Comparison of ENCODE assay signal across 21 cellular contexts in genomic region chr18:10042492-10042891, GRCh38.
DNase-seq lines count a peak whose midpoint lies in the region; ATAC-seq and TF ChIP-seq lines count a peak whose summit lies in the region.
"Had no signal": no experiment of that assay in that cellular context is flagged by ENCODE, and none has a peak within 500 bp of the region (broad histone marks: within the 10 kb centered on the region; RNA-seq: fewer than 3 reads in every experiment).

No MANE protein-coding gene starts in this region.

- H3K4me3 ChIP-seq in left ventricle myocardium inferior (no peak overlapping the region), suprapubic skin (no peak overlapping the region)
- H3K4me3 ChIP-seq in CD4-positive, alpha-beta memory T cell (ENCODE audit: low read length in 2 of 2): no peak overlapping the region
- H3K4me3 ChIP-seq: BLaER1, MG63 had no signal

- 93% methylated on average over 5 of the region's 5 CpGs for WGBS in suprapubic skin

- H3K4me1 ChIP-seq in left ventricle myocardium inferior (peaks cover 24% of the 10 kb centered on the region), suprapubic skin (peaks cover 33% of the 10 kb centered on the region)
- no peaks in the 10 kb centered on the region for H3K4me1 ChIP-seq in CD4-positive, alpha-beta memory T cell (ENCODE audit: insufficient read depth, low read length)
- H3K4me1 ChIP-seq: BLaER1 had no signal

- peaks cover 0 to 3% of the 10 kb centered on the region in 2 donors for H3K36me3 Mint-ChIP-seq in CD4-positive, alpha-beta memory T cell
- H3K36me3 Mint-ChIP-seq: CD8-positive, alpha-beta memory T cell had no signal

- intact Hi-C loops in left ventricle myocardium inferior (cut with micrococcal nuclease): no loop called here
- intact Hi-C loops in left cardiac atrium (cut with DNase I): no loop called here
- intact Hi-C loops in CD4-positive, alpha-beta memory T cell (cut with micrococcal nuclease): no loop called here

- H3K4me3 Mint-ChIP-seq in CD4-positive, alpha-beta memory T cell: no peak overlapping the region
- H3K4me3 Mint-ChIP-seq: CD8-positive, alpha-beta memory T cell; H9 had no signal

- ATAC-seq in left cardiac atrium (no peak), HG02588 (IDR thresholded peaks at IDR 0.05; ENCODE audit: unreplicated experiment) (no peak), esophagus mucosa (no peak)
- ATAC-seq: Panc1 had no signal

- DNase-seq in left ventricle myocardium inferior (no peak), left cardiac atrium (no peak), iris pigment epithelial cell (ENCODE audit: low read depth) (peak; percentile 45), suprapubic skin (ENCODE audit: low spot score in 2 of 2) (no peak)
- no peak for DNase-seq in CD4-positive, alpha-beta memory T cell
- DNase-seq in effector CD4-positive, alpha-beta T cell: no peak
- DNase-seq: 8988T; CD8-positive, alpha-beta memory T cell; DMS79 treated with DMSO at 0.1 percent for 48 hours; H9; IMR-90; Karpas-422; MG63; NCI-H1092; NCI-H1694; NCI-H2227 treated with DMSO at 0.1 percent for 48 hours; NCI-H524 had no signal

- TF ChIP-seq CTCF in left ventricle myocardium inferior (IDR thresholded peaks at IDR 0.05; ENCODE audit: borderline replicate concordance): no peak
- TF ChIP-seq CTCF in suprapubic skin (IDR thresholded peaks at IDR 0.05): no peak

- no peaks in the 10 kb centered on the region for H3K4me1 Mint-ChIP-seq in CD4-positive, alpha-beta memory T cell
- H3K4me1 Mint-ChIP-seq: CD8-positive, alpha-beta memory T cell had no signal

- H3K9me3 Mint-ChIP-seq in CD4-positive, alpha-beta memory T cell: peaks cover 0 to 30% (median 19%) of the 10 kb centered on the region in 8 donors

- TF ChIP-seq POLR2A in suprapubic skin (IDR thresholded peaks at IDR 0.05): no peak

- H3K36me3 ChIP-seq in left ventricle myocardium inferior: no peaks in the 10 kb centered on the region
- no peaks in the 10 kb centered on the region for H3K36me3 ChIP-seq in suprapubic skin
- no peaks in the 10 kb centered on the region for H3K36me3 ChIP-seq in CD4-positive, alpha-beta memory T cell (ENCODE audit: insufficient read depth, low read length)
- H3K36me3 ChIP-seq: BLaER1, MG63 had no signal

- POLR2A ChIA-PET in CD4-positive, alpha-beta memory T cell (lab: Charles Lee; ENCODE audit: partially characterized antibody): no interaction called here

- no peak overlapping the region for H3K27ac Mint-ChIP-seq in CD4-positive, alpha-beta memory T cell
- H3K27ac Mint-ChIP-seq: CD8-positive, alpha-beta memory T cell; H9 had no signal

- H3K9me3 ChIP-seq in left ventricle myocardium inferior (replicated peaks): peaks cover 31% of the 10 kb centered on the region
- H3K9me3 ChIP-seq in suprapubic skin: peaks cover 16% of the 10 kb centered on the region
- H3K9me3 ChIP-seq in CD4-positive, alpha-beta memory T cell (ENCODE audit: control insufficient read depth in 1 of 2, low read length in 2 of 2): no peaks in the 10 kb centered on the region

- H3K27ac ChIP-seq in left ventricle myocardium inferior (replicated peaks) (peak overlapping the region; percentile 81), suprapubic skin (peak overlapping the region; percentile 49)
- H3K27ac ChIP-seq in CD4-positive, alpha-beta memory T cell (ENCODE audit: low read depth, low read length): no peak overlapping the region
- H3K27ac ChIP-seq: BLaER1 had no signal

- TF ChIP-seq EP300 in suprapubic skin (IDR thresholded peaks at IDR 0.05): no peak

- CTCF ChIA-PET in CD4-positive, alpha-beta memory T cell (lab: Charles Lee; ENCODE audit: partially characterized antibody): no interaction called here

- peaks cover 0 to under 1% of the 10 kb centered on the region in 2 donors for H3K27me3 Mint-ChIP-seq in CD4-positive, alpha-beta memory T cell

- H3K27me3 ChIP-seq in left ventricle myocardium inferior (ENCODE audit: low read depth): no peaks in the 10 kb centered on the region
- H3K27me3 ChIP-seq in suprapubic skin: no peaks in the 10 kb centered on the region
- no peaks in the 10 kb centered on the region for H3K27me3 ChIP-seq in CD4-positive, alpha-beta memory T cell (ENCODE audit: insufficient read depth, low read length)
- H3K27me3 ChIP-seq: BLaER1, MG63 had no signal
